8 cellular contexts compared by ENCODE assay signal in genomic region chr7:95690367-95690947, GRCh38.
DNase-seq lines count a peak whose midpoint lies in the region; ATAC-seq and TF ChIP-seq lines count a peak whose summit lies in the region.

No MANE protein-coding gene starts in this region.

- no peak for TF ChIP-seq POLR2A in sigmoid colon (IDR thresholded peaks at IDR 0.05)

- H3K4me1 ChIP-seq in BE2C (peaks cover 12% of the 10 kb centered on the region), right atrium auricular region (no peaks in the 10 kb centered on the region), sigmoid colon (peaks cover 0 to 10% (median 2%) of the 10 kb centered on the region in 4 donors)

- no peaks in the 10 kb centered on the region for H3K9me3 Mint-ChIP-seq in activated B cell treated with CpG ODN at 0.5 μM for 24 hours

- H3K36me3 Mint-ChIP-seq in activated B cell treated with CpG ODN at 0.5 μM for 24 hours (ENCODE audit: low read depth): no peaks in the 10 kb centered on the region

- H3K9me3 ChIP-seq in BE2C: no peaks in the 10 kb centered on the region
- no peaks in the 10 kb centered on the region for H3K9me3 ChIP-seq in right atrium auricular region
- no peaks in the 10 kb centered on the region for H3K9me3 ChIP-seq in sigmoid colon

- H3K4me3 ChIP-seq in BE2C (ENCODE audit: low read depth, low read length) (peak overlapping the region; percentile 35; the same call in 1 of the 2 replicates), right atrium auricular region (no peak overlapping the region), sigmoid colon (no peak overlapping the region)

- no peaks in the 10 kb centered on the region for H3K36me3 ChIP-seq in BE2C
- no peaks in the 10 kb centered on the region for H3K36me3 ChIP-seq in right atrium auricular region
- no peaks in the 10 kb centered on the region for H3K36me3 ChIP-seq in sigmoid colon

- peak overlapping the region; percentile 2 for H3K4me3 Mint-ChIP-seq in activated B cell treated with CpG ODN at 0.5 μM for 24 hours

- CTCF ChIA-PET in activated B cell treated with CpG ODN at 0.5 μM for 24 hours (lab: Charles Lee): interaction anchor here (0.7 to 8.2 kb wide), 28 partner anchors 10 to 1241 kb away, joined by 3 to 324 read pairs (median 4); partner anchors contain the start of gene PDK4

- POLR2A ChIA-PET in activated B cell treated with CpG ODN at 0.5 μM for 24 hours (lab: Charles Lee): interaction anchor here (0.6 to 1.2 kb wide), 3 partner anchors 16 to 179 kb away, joined by 3 to 5 read pairs (median 5); no protein-coding TSS in a partner anchor

- peaks cover 4% of the 10 kb centered on the region for H3K4me1 Mint-ChIP-seq in activated B cell treated with CpG ODN at 0.5 μM for 24 hours

- DNase-seq in BE2C: peak; percentile 28
- peak; percentile 40 for DNase-seq in NCI-H2107 (lab: John Stamatoyannopoulos, UW)
- DNase-seq in activated B cell treated with CpG ODN at 0.5 μM for 24 hours: no peak
- no peak for DNase-seq in right atrium auricular region (ENCODE audit: low spot score)
- DNase-seq in sigmoid colon: no peak
- DNase-seq in activated effector memory CD4-positive, alpha-beta T cell treated with anti-CD3 and anti-CD28 coated beads, Interleukin-2, amount 50 U/mL, for 16 hours: no peak

- H3K27me3 ChIP-seq in BE2C: no peaks in the 10 kb centered on the region
- H3K27me3 ChIP-seq in right atrium auricular region: no peaks in the 10 kb centered on the region
- no peaks in the 10 kb centered on the region for H3K27me3 ChIP-seq in sigmoid colon

- no peak for TF ChIP-seq EP300 in sigmoid colon (IDR thresholded peaks at IDR 0.05)

- peak; percentile 63 for TF ChIP-seq CTCF in BE2C (IDR thresholded peaks at IDR 0.05; ENCODE audit: low read depth, low read length)
- TF ChIP-seq CTCF in activated B cell treated with CpG ODN at 0.5 μM for 24 hours (IDR thresholded peaks at IDR 0.05): peak; percentile 87
- peak; percentile 62 to 77 for TF ChIP-seq CTCF in right atrium auricular region (IDR thresholded peaks at IDR 0.05)
- peak; percentile 53 to 63 (median 60) for TF ChIP-seq CTCF in sigmoid colon (IDR thresholded peaks at IDR 0.05)

- no peak overlapping the region for H3K27ac Mint-ChIP-seq in activated B cell treated with CpG ODN at 0.5 μM for 24 hours

- WGBS in sigmoid colon, 2 donors: 5 to 11% methylated on average over 3 of the region's 3 CpGs

- intact Hi-C loops in activated B cell treated with CpG ODN at 0.5 μM for 24 hours (cut with micrococcal nuclease): loop anchor here (1.0 kb wide), 3 partner anchors 163 to 1241 kb away; no protein-coding TSS in a partner anchor
- intact Hi-C loops in sigmoid colon (cut with DNase I): loop anchor here (1.0 kb wide), 1 partner anchor 179 kb away; no protein-coding TSS in a partner anchor

- H3K27ac ChIP-seq in right atrium auricular region: no peak overlapping the region
- no peak overlapping the region for H3K27ac ChIP-seq in sigmoid colon

- ATAC-seq in GM18868 (IDR thresholded peaks at IDR 0.05; ENCODE audit: unreplicated experiment): peak; percentile 76
- ATAC-seq in HG03060 (IDR thresholded peaks at IDR 0.05; ENCODE audit: low read depth, unreplicated experiment): peak; percentile 51
- ATAC-seq in activated B cell treated with CpG ODN at 0.5 μM for 24 hours (ENCODE audit: low read depth): peak; percentile 72

- H3K27me3 Mint-ChIP-seq in activated B cell treated with CpG ODN at 0.5 μM for 24 hours: peaks cover 3% of the 10 kb centered on the region

Comparison
In these comparisons a context has a peak if more than half of its experiments do, and no peak if none do; other contexts are left out.
1. DNase-seq: peak in BE2C (single experiment) and NCI-H2107 (single experiment); none in activated B cell treated with CpG ODN at 0.5 μM for 24 hours (single experiment), right atrium auricular region (single experiment), sigmoid colon (single experiment) and activated effector memory CD4-positive, alpha-beta T cell treated with anti-CD3 and anti-CD28 coated beads, Interleukin-2, amount 50 U/mL, for 16 hours (single experiment).
2. Peak in every context shown above with its lines, with median percentiles within 50 percentile points of each other: CTCF ChIP-seq and ATAC-seq.